Comparison of ENCODE assay signal across 12 cellular contexts in genomic region chr11:110251837-110252236, GRCh38. TPM values are rescaled to one million over a fixed set of nuclear protein-coding genes. Genes with fewer than 3 reads are reported as not detected.
DNase-seq lines count a peak whose midpoint lies in the region; ATAC-seq and TF ChIP-seq lines count a peak whose summit lies in the region.
"Had no signal": no experiment of that assay in that cellular context is flagged by ENCODE, and none has a peak within 500 bp of the region (broad histone marks: within the 10 kb centered on the region; RNA-seq: fewer than 3 reads in every experiment).

No MANE protein-coding gene starts in this region.

- DNase-seq in EL: peak; percentile 56
- peak; percentile 52 to 93 for DNase-seq in NCI-H2081 (lab: John Stamatoyannopoulos, UW)
- DNase-seq in choroid plexus epithelial cell (ENCODE audit: low read depth): peak; percentile 79
- peak; percentile 33 for DNase-seq in myocyte (ENCODE audit: low read depth)
- no peak for DNase-seq in NCI-H128 (lab: John Stamatoyannopoulos, UW; ENCODE audit: unreplicated experiment)
- DNase-seq: immature natural killer cell, transverse colon had no signal

- no peak for TF ChIP-seq CTCF in choroid plexus epithelial cell (conservative IDR thresholded peaks at IDR 0.05; ENCODE audit: low read depth, low read length)

- H3K27ac Mint-ChIP-seq in stimulated activated memory B cell treated with anti-CD40 and anti-IgM and Interleukin-4, amounts not matched to agents 10 μg/mL and 1 μg/mL and 100 μg/mL, for 72 hours: no peak overlapping the region
- H3K27ac Mint-ChIP-seq: activated naive CD4-positive, alpha-beta T cell treated with anti-CD3 and anti-CD28 coated beads, Interleukin-2, amount 50 U/mL, for 24 hours; immature natural killer cell had no signal

- peaks cover 23% of the 10 kb centered on the region for H3K36me3 Mint-ChIP-seq in stimulated activated memory B cell treated with anti-CD40 and anti-IgM and Interleukin-4, amounts not matched to agents 10 μg/mL and 1 μg/mL and 100 μg/mL, for 72 hours

- H3K27me3 Mint-ChIP-seq in stimulated activated memory B cell treated with anti-CD40 and anti-IgM and Interleukin-4, amounts not matched to agents 10 μg/mL and 1 μg/mL and 100 μg/mL, for 72 hours: no peaks in the 10 kb centered on the region
- H3K27me3 Mint-ChIP-seq: activated naive CD4-positive, alpha-beta T cell treated with anti-CD3 and anti-CD28 coated beads, Interleukin-2, amount 50 U/mL, for 24 hours; IgD-negative memory B cell had no signal

- ATAC-seq in stimulated activated memory B cell treated with anti-CD40 and anti-IgM and Interleukin-4, amounts not matched to agents 10 μg/mL and 1 μg/mL and 100 μg/mL, for 72 hours: no peak
- ATAC-seq in GM19452 (IDR thresholded peaks at IDR 0.05; ENCODE audit: unreplicated experiment) (no peak), HG02678 (IDR thresholded peaks at IDR 0.05; ENCODE audit: unreplicated experiment) (no peak)

- H3K4me1 Mint-ChIP-seq in stimulated activated memory B cell treated with anti-CD40 and anti-IgM and Interleukin-4, amounts not matched to agents 10 μg/mL and 1 μg/mL and 100 μg/mL, for 72 hours: no peaks in the 10 kb centered on the region
- H3K4me1 Mint-ChIP-seq: immature natural killer cell had no signal

- H3K9me3 Mint-ChIP-seq in stimulated activated memory B cell treated with anti-CD40 and anti-IgM and Interleukin-4, amounts not matched to agents 10 μg/mL and 1 μg/mL and 100 μg/mL, for 72 hours: no peaks in the 10 kb centered on the region
- H3K9me3 Mint-ChIP-seq: activated naive CD4-positive, alpha-beta T cell treated with anti-CD3 and anti-CD28 coated beads, Interleukin-2, amount 50 U/mL, for 24 hours; IgD-negative memory B cell; immature natural killer cell had no signal

- H3K4me3 Mint-ChIP-seq in stimulated activated memory B cell treated with anti-CD40 and anti-IgM and Interleukin-4, amounts not matched to agents 10 μg/mL and 1 μg/mL and 100 μg/mL, for 72 hours: no peak overlapping the region
- H3K4me3 Mint-ChIP-seq: activated naive CD4-positive, alpha-beta T cell treated with anti-CD3 and anti-CD28 coated beads, Interleukin-2, amount 50 U/mL, for 24 hours; IgD-negative memory B cell; immature natural killer cell had no signal

- no peak overlapping the region for H3K4me3 ChIP-seq in choroid plexus epithelial cell (ENCODE audit: low read depth, low read length)
- H3K4me3 ChIP-seq: transverse colon had no signal

RNA-seq across cellular contexts. Expression of gene RDX, which starts 44.6 kb away (rescaled TPM):
- 76.2 and 79.4 TPM in 2 replicates for total RNA-seq in myocyte
- polyA plus RNA-seq in myocyte (2012): 22.7 TPM
